Comparison of ENCODE assay signal across 8 cellular contexts in the genomic region with DNA sequence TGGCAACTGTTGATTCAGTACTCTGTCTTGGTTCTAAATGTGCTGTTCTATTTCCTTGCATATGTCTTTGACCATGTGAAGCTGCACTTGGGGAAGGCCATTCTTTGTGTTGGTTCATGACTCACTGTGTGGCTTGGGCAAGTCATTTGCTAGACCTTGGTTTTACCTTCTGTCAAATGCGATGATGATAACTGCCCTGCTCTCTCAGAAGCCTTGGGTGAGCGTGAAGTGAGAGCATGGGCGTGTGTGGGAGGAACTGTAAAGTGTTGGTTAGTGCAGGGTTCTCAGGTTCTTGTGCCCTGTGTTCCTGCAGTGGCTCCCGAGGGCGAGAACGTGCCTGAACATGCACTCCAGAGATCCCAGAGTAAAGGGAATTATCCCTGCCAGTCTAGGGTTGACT. TPM values are rescaled to one million over a fixed set of nuclear protein-coding genes. Genes with fewer than 3 reads are reported as not detected.
DNase-seq lines count a peak whose midpoint lies in the region; ATAC-seq, FAIRE-seq and TF ChIP-seq lines count a peak whose summit lies in the region.
"Not testable (repeated sequence)": the region's sequence is repeated elsewhere in the genome, so short reads cannot be mapped to it uniquely, and the experiment has no call there.

No MANE protein-coding gene starts in this region.

- H3K9me3 Mint-ChIP-seq in activated B cell treated with CpG ODN at 0.5 μM for 24 hours: not testable (repeated sequence)

- H3K4me1 Mint-ChIP-seq in activated B cell treated with CpG ODN at 0.5 μM for 24 hours: not testable (repeated sequence)

- TF ChIP-seq POLR2A in HCT116 (IDR thresholded peaks at IDR 0.05; ENCODE audit: borderline replicate concordance, extremely low read depth, insufficient read depth, insufficient read length); K562 (conservative IDR thresholded peaks at IDR 0.05): not testable (repeated sequence)

- in situ Hi-C loops in K562 (cut with MboI): loop anchor here (10.0 kb wide), 1 partner anchor 1443 kb away; no protein-coding TSS in a partner anchor

- not testable (repeated sequence) for H3K36me3 ChIP-seq in HCT116 (ENCODE audit: control insufficient read depth in 1 of 2, insufficient read depth in 2 of 2, low read length in 2 of 2); K562 (ENCODE audit: control insufficient read depth, insufficient read depth, low read length)

- not testable (repeated sequence) for H3K27me3 ChIP-seq in HCT116 (ENCODE audit: insufficient read depth, low read length); K562 (ENCODE audit: control insufficient read depth in 2 of 2, insufficient read depth in 2 of 2, low read length in 2 of 2)

- WGBS in K562 (ENCODE audit: insufficient coverage, low coverage, missing lambda C conversion rate): 34% methylated on average over 5 of the region's 6 CpGs

- not testable (repeated sequence) for H3K4me3 Mint-ChIP-seq in activated B cell treated with CpG ODN at 0.5 μM for 24 hours

- CTCF ChIA-PET in HCT116 (lab: Charles Lee); activated B cell treated with CpG ODN at 0.5 μM for 24 hours (lab: Charles Lee); K562 (lab: Yijun Ruan, JAX; ENCODE audit: low intra/inter-chr PET ratio): not testable (repeated sequence)

- TF ChIP-seq EP300 in K562 (IDR thresholded peaks at IDR 0.05; ENCODE audit: low read length): not testable (repeated sequence)

- intact Hi-C loops in HCT116 (cut with micrococcal nuclease); activated B cell treated with CpG ODN at 0.5 μM for 24 hours (cut with micrococcal nuclease); K562 (cut with micrococcal nuclease): not testable (repeated sequence)

- POLR2A ChIA-PET in HCT116 (lab: Charles Lee); activated B cell treated with CpG ODN at 0.5 μM for 24 hours (lab: Charles Lee): not testable (repeated sequence)
- POLR2A ChIA-PET in K562 (lab: Yijun Ruan, JAX): interaction anchor here (1.0 kb wide), 1 partner anchor 15 kb away, joined by 5 read pairs; no protein-coding TSS in a partner anchor

- TF ChIP-seq CTCF in HCT116 (IDR thresholded peaks at IDR 0.05 in 2 of 3, conservative IDR thresholded peaks at IDR 0.05 in 1 of 3; ENCODE audit: borderline replicate concordance in 1 of 3, insufficient read depth in 1 of 3, low read depth in 2 of 3, low read length in 2 of 3); activated B cell treated with CpG ODN at 0.5 μM for 24 hours (IDR thresholded peaks at IDR 0.05); K562 (IDR thresholded peaks at IDR 0.05 in 2 of 3, conservative IDR thresholded peaks at IDR 0.05 in 1 of 3; ENCODE audit: insufficient read depth in 2 of 3, low read depth in 1 of 3, low read length in 3 of 3): not testable (repeated sequence)

- FAIRE-seq in K562 (lab: Jason Lieb, UNC): peak; percentile 93

- not testable (repeated sequence) for H3K27ac Mint-ChIP-seq in activated B cell treated with CpG ODN at 0.5 μM for 24 hours

- H3K9me2 ChIP-seq in HCT116 (ENCODE audit: insufficient read depth): not testable (repeated sequence)

- not testable (repeated sequence) for H2AFZ ChIP-seq in HCT116 (ENCODE audit: low read depth, low read length, poor library complexity, severe bottlenecking); K562 (ENCODE audit: low read depth, low read length)

- peak overlapping the region; percentile 23; the same call in 1 of the 2 replicates for H3K4me2 ChIP-seq in HCT116 (ENCODE audit: low read length)
- H3K4me2 ChIP-seq in K562 (ENCODE audit: insufficient read depth, low read length): not testable (repeated sequence)

- ATAC-seq in GM18858 (IDR thresholded peaks at IDR 0.05; ENCODE audit: unreplicated experiment) (peak; percentile 61), GM19463 (IDR thresholded peaks at IDR 0.05; ENCODE audit: unreplicated experiment) (peak; percentile 73), HG02981 (IDR thresholded peaks at IDR 0.05; ENCODE audit: unreplicated experiment) (peak; percentile 42), HG03520 (IDR thresholded peaks at IDR 0.05; ENCODE audit: unreplicated experiment) (peak; percentile 45), activated B cell treated with CpG ODN at 0.5 μM for 24 hours (ENCODE audit: low read depth) (peak; percentile 15)
- ATAC-seq in HCT116, K562: not testable (repeated sequence)
- peak; percentile 88 for ATAC-seq in stimulated activated naive CD8-positive, alpha-beta T cell treated with anti-CD3 and anti-CD28 coated beads, Interleukin-15, Interleukin-2, amounts not matched to agents 100 U/mL and 50 U/mL, for 24 hours

- H3K9me3 ChIP-seq in HCT116 (ENCODE audit: control insufficient read depth in 1 of 2, insufficient read depth in 1 of 2, low read depth in 1 of 2, low read length in 2 of 2); K562 (replicated peaks; ENCODE audit: control insufficient read depth, insufficient read depth, low read depth, low read length): not testable (repeated sequence)

- not testable (repeated sequence) for H4K20me1 ChIP-seq in HCT116 (ENCODE audit: insufficient read depth); K562 (replicated peaks; ENCODE audit: control insufficient read depth, insufficient read depth, low read length)

- not testable (repeated sequence) for H3K27ac ChIP-seq in HCT116 (ENCODE audit: low read depth, low read length); K562 (ENCODE audit: extremely low read depth, low read depth, low read length)

- not testable (repeated sequence) for H3K9me1 ChIP-seq in K562 (ENCODE audit: control insufficient read depth, insufficient read depth, low read length)

- H3K4me1 ChIP-seq in HCT116 (ENCODE audit: control insufficient read depth in 1 of 2, insufficient read depth in 2 of 2, low read length in 2 of 2) (peaks cover 18 to 84% of the 10 kb centered on the region in 2 experiments), K562 (replicated peaks in 1 of 2; ENCODE audit: control insufficient read depth in 2 of 2, insufficient read depth in 2 of 2, low read length in 2 of 2) (peaks cover 0 to 22% of the 10 kb centered on the region in 2 experiments; a peak in 4 of 5 replicates)

- BruUV-seq in HCT116 (replicated peaks; lab: Mats Ljungman, UMichigan); K562 (replicated peaks; lab: Mats Ljungman, UMichigan): not testable (repeated sequence)

- H3K4me3 ChIP-seq in HCT116 (replicated peaks in 1 of 2; ENCODE audit: low read depth in 1 of 2, low read length in 2 of 2); K562: not testable (repeated sequence)

- RAD21 ChIA-PET in HCT116 (lab: Charles Lee; ENCODE audit: low non-redundant PET in 1 of 2, low total read pairs in 2 of 2, uncharacterized antibody in 2 of 2, unreplicated experiment in 2 of 2): not testable (repeated sequence)

- H3K27me3 Mint-ChIP-seq in activated B cell treated with CpG ODN at 0.5 μM for 24 hours: not testable (repeated sequence)

- not testable (repeated sequence) for H3K36me3 Mint-ChIP-seq in activated B cell treated with CpG ODN at 0.5 μM for 24 hours (ENCODE audit: low read depth)

- 0 out of 2 replicates have a peak overlapping the region, but pooled peaks have one; percentile 74 for H3K9ac ChIP-seq in HCT116 (ENCODE audit: low read length)
- H3K9ac ChIP-seq in K562 (ENCODE audit: insufficient read depth in 1 of 2, low read depth in 2 of 2, low read length in 2 of 2): not testable (repeated sequence)

- not testable (repeated sequence) for H3K79me2 ChIP-seq in HCT116 (ENCODE audit: insufficient read depth, low read length); K562 (ENCODE audit: control insufficient read depth, insufficient read depth, low read length)

- DNase-seq in HCT116 (ENCODE audit: low read depth, low spot score); activated B cell treated with CpG ODN at 0.5 μM for 24 hours; K562 (ENCODE audit: extremely low read depth in 1 of 4, low spot score in 3 of 4); stimulated activated naive CD8-positive, alpha-beta T cell treated with anti-CD3 and anti-CD28 coated beads, Interleukin-15, Interleukin-2, amounts not matched to agents 100 U/mL and 50 U/mL, for 24 hours: not testable (repeated sequence)

- TF ChIP-seq RAD21 in HCT116 (IDR thresholded peaks at IDR 0.05; ENCODE audit: low read depth); K562 (CRISPR knock-in tag; conservative IDR thresholded peaks at IDR 0.05 in 1 of 2, IDR thresholded peaks at IDR 0.05 in 1 of 2): not testable (repeated sequence)

TF ChIP-seq in K562, 482 proteins besides CTCF, POLR2A, EP300 and RAD21:
- TF ChIP-seq FOSL1 (tag; conservative IDR thresholded peaks at IDR 0.05): 0 out of 2 replicates have a peak, but pooled peaks have one; percentile 33
TF ChIP-seq in K562: peak in this region for 1; not testable (repeated sequence) for 481.

RNA-seq across cellular contexts. Expression of a gene that starts 37.3 kb away (rescaled TPM):
- total RNA-seq in HCT116 (2021; ENCODE audit: unreplicated experiment) (173 TPM), activated B cell treated with CpG ODN at 0.5 μM for 24 hours (212 and 256 TPM in 2 replicates), K562 (2014; rRNA removed) (45.0 and 50.2 TPM in 2 replicates), K562 (2014; rRNA removed; fragmentation: Illumina TruSeq; extraction: Trizol) (53.0 and 67.7 TPM in 2 replicates), K562 (2015; rRNA removed; fragmentation: Illumina TruSeq; extraction: Trizol) (45.4 and 61.9 TPM in 2 replicates), K562 (2021) (46.9 and 55.0 TPM in 2 replicates)
- 96.3 and 102 TPM in 2 replicates for polyA plus RNA-seq in HCT116 (2012)
- 178 and 324 TPM in 2 replicates for total RNA-seq in K562 (2011; cell fraction: chromatin; rRNA removed; ENCODE audit: low replicate concordance)
- 159 and 175 TPM in 2 replicates for total RNA-seq in K562 (2011; cell fraction: nucleolus; rRNA removed)
- 205 and 428 TPM in 2 replicates for total RNA-seq in K562 (2011; cell fraction: nucleoplasm; rRNA removed)
- polyA plus RNA-seq in K562 (2011; rRNA removed) (169 and 183 TPM in 2 replicates), K562 (2014; fragmentation: Illumina TruSeq; extraction: Trizol) (21.7 and 23.2 TPM in 2 replicates), K562 (2014; fragmentation: Nextera tagmentation; extraction: Ambion mirVana) (10 to 100 TPM; 22.1 to 31.0 TPM), K562 (2014; rRNA removed) (36.8 and 40.2 TPM in 2 replicates)
- 54.2 and 61.3 TPM in 2 replicates for polyA plus RNA-seq in K562 (2011; cell fraction: cytosol; rRNA removed)
- polyA plus RNA-seq in K562 (2011; cell fraction: nucleus; rRNA removed): 416 and 593 TPM in 2 replicates
- 32.3 and 57.8 TPM in 2 replicates for polyA plus RNA-seq in K562 (2012)
- polyA minus RNA-seq in K562 (2011; rRNA and poly(A)+ RNA removed): 108 and 129 TPM in 2 replicates
- polyA minus RNA-seq in K562 (2011; cell fraction: cytosol; rRNA and poly(A)+ RNA removed): 91.0 and 108 TPM in 2 replicates
- polyA minus RNA-seq in K562 (2011; cell fraction: nucleus; rRNA and poly(A)+ RNA removed): 588 and 736 TPM in 2 replicates
